Comparison of ENCODE assay signal across 1 cellular context in genomic region chr12:6335451-6336078, GRCh38.
TF ChIP-seq lines count a peak whose summit lies in the region.

No MANE protein-coding gene starts in this region.

TF ChIP-seq in GM12878, 131 proteins besides CTCF, POLR2A, EP300 and RAD21 (continued from another document):
- TF ChIP-seq BCL3 (IDR thresholded peaks at IDR 0.05; ENCODE audit: borderline replicate concordance, insufficient read depth, low read depth, low read length, poor library complexity, severe bottlenecking) (no peak), EGR1 (IDR thresholded peaks at IDR 0.05; ENCODE audit: borderline replicate concordance in 1 of 2, low read depth in 2 of 2, low read length in 2 of 2) (peak; percentile 48 to 92), SP1 (IDR thresholded peaks at IDR 0.05; ENCODE audit: low read depth, low read length) (no peak), NFYA (IDR thresholded peaks at IDR 0.05; ENCODE audit: borderline replicate concordance, low read depth, low read length) (no peak), RFX5 (IDR thresholded peaks at IDR 0.05; ENCODE audit: low read depth, low read length) (no peak), FOS (IDR thresholded peaks at IDR 0.05; ENCODE audit: borderline replicate concordance, extremely low read depth, insufficient read length) (no peak), ZSCAN29 (IDR thresholded peaks at IDR 0.05) (no peak), KAT2A (conservative IDR thresholded peaks at IDR 0.05; ENCODE audit: control insufficient read depth, low read depth, low read length) (no peak), SREBF2 (IDR thresholded peaks at IDR 0.05; ENCODE audit: low read length) (no peak), BACH1 (IDR thresholded peaks at IDR 0.05; ENCODE audit: borderline replicate concordance) (peak; percentile 32; the same call in 1 of the 2 replicates), BMI1 (IDR thresholded peaks at IDR 0.05; ENCODE audit: borderline replicate concordance) (no peak), MLLT1 (IDR thresholded peaks at IDR 0.05) (peak; percentile 21; the same call in 1 of the 2 replicates), CHD2 (IDR thresholded peaks at IDR 0.05; ENCODE audit: borderline replicate concordance, low read depth, low read length) (peak; percentile 50), USF2 (IDR thresholded peaks at IDR 0.05; ENCODE audit: borderline replicate concordance, low read depth, low read length) (no peak), RELA (IDR thresholded peaks at IDR 0.05; ENCODE audit: borderline replicate concordance, partially characterized antibody) (peak; percentile 61)
